8 cellular contexts compared by ENCODE assay signal in the genomic region with DNA sequence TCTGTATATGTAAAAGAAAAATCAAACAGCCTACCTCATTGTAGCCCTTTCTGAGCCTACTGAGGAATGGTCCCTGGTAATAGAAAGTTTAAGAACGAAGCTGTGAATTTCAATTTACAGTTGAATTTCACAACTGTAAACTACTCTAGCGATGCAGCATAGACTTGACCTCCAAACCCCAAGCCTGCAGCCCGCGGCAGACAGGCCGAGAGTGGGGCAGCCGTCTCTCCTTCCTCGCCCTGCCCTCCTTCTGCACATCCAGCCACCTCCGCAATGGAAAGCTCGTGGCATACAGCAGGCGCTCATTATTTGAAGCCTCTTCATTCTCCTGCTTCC. TPM values are rescaled to one million over a fixed set of nuclear protein-coding genes. Genes with fewer than 3 reads are reported as not detected.
A peak's percentile ranks its signal among the peaks of the same experiment; 100 is the strongest.
DNase-seq lines count a peak whose midpoint lies in the region; ATAC-seq, FAIRE-seq and TF ChIP-seq lines count a peak whose summit lies in the region.

No MANE protein-coding gene starts in this region.

- CTCF ChIA-PET in BJ (lab: Yijun Ruan, JAX): interaction anchor here (0.5 to 5.6 kb wide), 45 partner anchors 8 to 363 kb away, joined by 3 to 53 read pairs (median 6); a partner anchor contains a TSS

- no peaks in the 10 kb centered on the region for H3K9me3 Mint-ChIP-seq in activated T-helper 2 cell treated with anti-CD3 and anti-CD28 coated beads, Interferon-gamma antibody, Interleukin-2, Interleukin-4, amounts not matched to agents 10 μg/mL and 5 μg/mL and 100 μg/mL, durations not matched to agents 14 hours and 24 hours and 36 hours

- POLR2A ChIA-PET in BJ (lab: Charles Lee): no interaction called here

- no peak overlapping the region for H3K27ac Mint-ChIP-seq in activated T-helper 2 cell treated with anti-CD3 and anti-CD28 coated beads, Interferon-gamma antibody, Interleukin-2, Interleukin-4, amounts not matched to agents 10 μg/mL and 5 μg/mL and 100 μg/mL, durations not matched to agents 14 hours and 24 hours and 36 hours

- ATAC-seq in HG03196 (IDR thresholded peaks at IDR 0.05; ENCODE audit: unreplicated experiment): no peak

- H3K36me3 ChIP-seq in BJ (ENCODE audit: control insufficient read depth, insufficient read depth, low read length) (no peaks in the 10 kb centered on the region), kidney (ENCODE audit: control insufficient read depth in 1 of 2, insufficient read depth in 2 of 2, low read length in 2 of 2) (no peaks in the 10 kb centered on the region), tibial artery (no peaks in the 10 kb centered on the region)

- peaks cover 9% of the 10 kb centered on the region for H3K4me1 Mint-ChIP-seq in activated T-helper 2 cell treated with anti-CD3 and anti-CD28 coated beads, Interferon-gamma antibody, Interleukin-2, Interleukin-4, amounts not matched to agents 10 μg/mL and 5 μg/mL and 100 μg/mL, durations not matched to agents 14 hours and 24 hours and 36 hours (ENCODE audit: low read depth)

- peaks cover 41% of the 10 kb centered on the region for H3K27me3 Mint-ChIP-seq in activated T-helper 2 cell treated with anti-CD3 and anti-CD28 coated beads, Interferon-gamma antibody, Interleukin-2, Interleukin-4, amounts not matched to agents 10 μg/mL and 5 μg/mL and 100 μg/mL, durations not matched to agents 14 hours and 24 hours and 36 hours (ENCODE audit: low read depth)

- H3K4me1 ChIP-seq in kidney (ENCODE audit: control insufficient read depth in 1 of 2, insufficient read depth in 1 of 2, low read depth in 1 of 2, low read length in 2 of 2) (no peaks in the 10 kb centered on the region), tibial artery (peaks cover 0 to 27% (median 14%) of the 10 kb centered on the region in 4 donors)

- peak overlapping the region; percentile 44 for H3K4me3 ChIP-seq in BJ (ENCODE audit: low read depth, low read length)
- peak overlapping the region; percentile 58 for H3K4me3 ChIP-seq in HFF-Myc (replicated peaks; ENCODE audit: low read depth, low read length)
- peak overlapping the region; percentile 73 to 86 for H3K4me3 ChIP-seq in kidney (ENCODE audit: low read length in 2 of 2)
- H3K4me3 ChIP-seq in tibial artery: peak overlapping the region; percentile 60 to 63

- H3K27ac ChIP-seq in kidney (ENCODE audit: low read depth in 2 of 2, low read length in 2 of 2) (no peak overlapping the region), tibial artery (peak overlapping the region; percentile 63 to 80)

- H3K4me3 Mint-ChIP-seq in activated T-helper 2 cell treated with anti-CD3 and anti-CD28 coated beads, Interferon-gamma antibody, Interleukin-2, Interleukin-4, amounts not matched to agents 10 μg/mL and 5 μg/mL and 100 μg/mL, durations not matched to agents 14 hours and 24 hours and 36 hours (ENCODE audit: low read depth): peak overlapping the region; percentile 84

- no peak for TF ChIP-seq CTCF in BJ (IDR thresholded peaks at IDR 0.05; ENCODE audit: insufficient read depth, low read depth, low read length)
- TF ChIP-seq CTCF in HFF-Myc (IDR thresholded peaks at IDR 0.05; ENCODE audit: low read depth, low read length, missing control alignments): no peak
- no peak for TF ChIP-seq CTCF in kidney (IDR thresholded peaks at IDR 0.05; ENCODE audit: borderline replicate concordance, extremely low read depth, insufficient read depth)
- no peak for TF ChIP-seq CTCF in tibial artery (IDR thresholded peaks at IDR 0.05)

- FAIRE-seq in kidney (lab: Jason Lieb, UNC): no peak
- no peak for FAIRE-seq in frontal cortex (lab: Jason Lieb, UNC)

- DNase-seq in BJ (ENCODE audit: low read depth) (no peak), HFF-Myc (ENCODE audit: extremely low read depth, low read depth) (no peak), kidney (no peak), tibial artery (no peak), cerebellar cortex (ENCODE audit: low spot score) (no peak), frontal cortex (ENCODE audit: low spot score in 2 of 2) (no peak)
- no peak for DNase-seq in activated T-helper 2 cell treated with anti-CD3 and anti-CD28 coated beads, Interferon-gamma antibody, Interleukin-2, Interleukin-4, amounts not matched to agents 10 μg/mL and 5 μg/mL and 100 μg/mL, durations not matched to agents 14 hours and 24 hours and 36 hours (ENCODE audit: low spot score)

- peak overlapping the region in 1 of 2 donors; percentile 79 for H3K9ac ChIP-seq in kidney (ENCODE audit: low read length in 2 of 2)

- H3K36me3 Mint-ChIP-seq in activated T-helper 2 cell treated with anti-CD3 and anti-CD28 coated beads, Interferon-gamma antibody, Interleukin-2, Interleukin-4, amounts not matched to agents 10 μg/mL and 5 μg/mL and 100 μg/mL, durations not matched to agents 14 hours and 24 hours and 36 hours (ENCODE audit: low read depth): no peaks in the 10 kb centered on the region

- intact Hi-C loops in activated T-helper 2 cell treated with anti-CD3 and anti-CD28 coated beads, Interferon-gamma antibody, Interleukin-2, Interleukin-4, amounts not matched to agents 10 μg/mL and 5 μg/mL and 100 μg/mL, durations not matched to agents 14 hours and 24 hours and 36 hours (cut with micrococcal nuclease): loop anchor here (2.0 to 5.0 kb wide), 2 partner anchors 98 to 274 kb away; no protein-coding TSS in a partner anchor
- intact Hi-C loops in kidney (cut with DNase I) (no loop called here), tibial artery (cut with DNase I; ENCODE audit: low total_unique reads) (loop anchor here (5.0 kb wide), 1 partner anchor 288 kb away; a partner anchor contains a TSS)

- no peaks in the 10 kb centered on the region for H3K9me3 ChIP-seq in kidney (ENCODE audit: control insufficient read depth in 1 of 2, low read length in 2 of 2)
- no peaks in the 10 kb centered on the region for H3K9me3 ChIP-seq in tibial artery

- peaks cover 4% of the 10 kb centered on the region; the same call in 1 of the 2 replicates for H3K27me3 ChIP-seq in BJ (ENCODE audit: control insufficient read depth, insufficient read depth, low read length)
- no peaks in the 10 kb centered on the region for H3K27me3 ChIP-seq in tibial artery

RNA-seq across cellular contexts. Expression of a gene that starts 15.3 kb away (rescaled TPM):
- polyA plus RNA-seq in BJ (2011; rRNA removed) (not detected in 2 replicates), kidney (ENCODE audit: insufficient read depth, low read depth, low replicate concordance) (2.4 TPM)
- polyA minus RNA-seq in BJ (2011; rRNA and poly(A)+ RNA removed): not detected in 2 replicates
- total RNA-seq in activated T-helper 2 cell treated with anti-CD3 and anti-CD28 coated beads, Interferon-gamma antibody, Interleukin-2, Interleukin-4, amounts not matched to agents 10 μg/mL and 5 μg/mL and 100 μg/mL, durations not matched to agents 14 hours and 24 hours and 36 hours: not detected in 2 replicates
- total RNA-seq in kidney (4.3 TPM), frontal cortex (not detected)

RNA-seq across cellular contexts. Expression of a gene that starts 19.2 kb away (rescaled TPM):
- 49.8 and 56.2 TPM in 2 replicates for polyA plus RNA-seq in BJ (2011; rRNA removed)
- 20.6 and 28.4 TPM in 2 replicates for polyA minus RNA-seq in BJ (2011; rRNA and poly(A)+ RNA removed)
- total RNA-seq in activated T-helper 2 cell treated with anti-CD3 and anti-CD28 coated beads, Interferon-gamma antibody, Interleukin-2, Interleukin-4, amounts not matched to agents 10 μg/mL and 5 μg/mL and 100 μg/mL, durations not matched to agents 14 hours and 24 hours and 36 hours: 93.7 and 102 TPM in 2 replicates
- 53.2 TPM for total RNA-seq in kidney
- polyA plus RNA-seq in kidney (ENCODE audit: insufficient read depth, low read depth, low replicate concordance): 68.6 TPM
- 27.7 TPM for total RNA-seq in frontal cortex

RNA-seq across cellular contexts. Expression of a gene that starts 28.5 kb away (rescaled TPM):
- polyA plus RNA-seq in BJ (2011; rRNA removed) (not detected in 2 replicates), kidney (ENCODE audit: insufficient read depth, low read depth, low replicate concordance) (not detected)
- not detected in 2 replicates for polyA minus RNA-seq in BJ (2011; rRNA and poly(A)+ RNA removed)
- 0.18 and 0.30 TPM in 2 replicates for total RNA-seq in activated T-helper 2 cell treated with anti-CD3 and anti-CD28 coated beads, Interferon-gamma antibody, Interleukin-2, Interleukin-4, amounts not matched to agents 10 μg/mL and 5 μg/mL and 100 μg/mL, durations not matched to agents 14 hours and 24 hours and 36 hours
- total RNA-seq in kidney (not detected), frontal cortex (not detected)

RNA-seq across cellular contexts. Expression of a gene that starts 54.2 kb away (rescaled TPM):
- 0.83 and 1.1 TPM in 2 replicates for polyA plus RNA-seq in BJ (2011; rRNA removed)
- polyA minus RNA-seq in BJ (2011; rRNA and poly(A)+ RNA removed): 0.43 and 0.46 TPM in 2 replicates
- 1.1 and 1.8 TPM in 2 replicates for total RNA-seq in activated T-helper 2 cell treated with anti-CD3 and anti-CD28 coated beads, Interferon-gamma antibody, Interleukin-2, Interleukin-4, amounts not matched to agents 10 μg/mL and 5 μg/mL and 100 μg/mL, durations not matched to agents 14 hours and 24 hours and 36 hours
- total RNA-seq in kidney: 86.2 TPM
- polyA plus RNA-seq in kidney (ENCODE audit: insufficient read depth, low read depth, low replicate concordance): 209 TPM
- total RNA-seq in frontal cortex: 92.9 TPM

RNA-seq across cellular contexts. Expression of a gene that starts 59.4 kb away (rescaled TPM):
- polyA plus RNA-seq in BJ (2011; rRNA removed): not detected in 2 replicates
- polyA minus RNA-seq in BJ (2011; rRNA and poly(A)+ RNA removed): not detected in 2 replicates
- total RNA-seq in activated T-helper 2 cell treated with anti-CD3 and anti-CD28 coated beads, Interferon-gamma antibody, Interleukin-2, Interleukin-4, amounts not matched to agents 10 μg/mL and 5 μg/mL and 100 μg/mL, durations not matched to agents 14 hours and 24 hours and 36 hours: not detected in 2 replicates
- not detected for total RNA-seq in kidney
- 1.3 TPM for polyA plus RNA-seq in kidney (ENCODE audit: insufficient read depth, low read depth, low replicate concordance)
- not detected for total RNA-seq in frontal cortex

Comparison
In these comparisons a context has a peak if more than half of its experiments do, and no peak if none do; other contexts are left out.
1. H3K27ac ChIP-seq: peak in tibial artery (2 of 2); none in kidney (0 of 2).
2. Peak in every context shown above with its lines, with median percentiles within 50 percentile points of each other: H3K4me3 ChIP-seq.